Comparison of ENCODE assay signal across 1 cellular context in the genomic region with DNA sequence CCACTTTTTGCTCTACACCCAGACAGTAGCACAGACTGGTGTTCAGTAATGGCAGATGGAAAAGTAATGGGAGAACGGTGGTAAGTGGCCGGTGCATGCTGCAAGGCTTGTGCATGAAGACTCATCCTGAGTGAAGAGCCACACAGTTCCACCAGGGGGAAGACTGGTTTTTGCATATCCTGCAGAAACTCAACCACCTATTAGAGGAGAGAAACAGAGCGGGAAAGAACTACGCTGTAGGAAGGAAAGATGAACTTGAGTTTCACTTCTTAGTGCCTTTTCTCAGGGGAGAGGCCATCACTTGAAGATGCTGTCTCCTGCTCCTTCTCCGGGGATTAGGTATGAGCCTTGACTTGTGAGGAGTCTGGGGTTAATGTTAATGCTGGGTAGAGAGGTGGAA.
A peak's percentile ranks its signal among the peaks of the same experiment; 100 is the strongest.
TF ChIP-seq lines count a peak whose summit lies in the region.

No MANE protein-coding gene starts in this region.

TF ChIP-seq in HepG2, 621 proteins besides CTCF, POLR2A, EP300 and RAD21:
- TF ChIP-seq ZNF652 (CRISPR knock-in tag; IDR thresholded peaks at IDR 0.05; ENCODE audit: borderline replicate concordance, low read depth) (no peak), ZNF549 (CRISPR knock-in tag; IDR thresholded peaks at IDR 0.05) (no peak), SIN3A (IDR thresholded peaks at IDR 0.05; ENCODE audit: borderline replicate concordance, low read depth, low read length) (no peak), STAG1 (CRISPR knock-in tag; IDR thresholded peaks at IDR 0.05) (peak; percentile 79), SMC3 (IDR thresholded peaks at IDR 0.05; ENCODE audit: low read length) (peak; percentile 73), MAFF (IDR thresholded peaks at IDR 0.05; ENCODE audit: low read depth, low read length) (peak; percentile 81), ZNF878 (CRISPR knock-in tag; IDR thresholded peaks at IDR 0.05) (no peak), CCDC6 (CRISPR knock-in tag; IDR thresholded peaks at IDR 0.05) (no peak), TCF7L2 (IDR thresholded peaks at IDR 0.05; ENCODE audit: low read depth, low read length) (no peak), SMARCE1 (IDR thresholded peaks at IDR 0.05; ENCODE audit: borderline replicate concordance) (no peak), ATF7 (IDR thresholded peaks at IDR 0.05) (no peak), ATF7 (CRISPR knock-in tag; IDR thresholded peaks at IDR 0.05) (no peak), SAP130 (CRISPR knock-in tag; IDR thresholded peaks at IDR 0.05; ENCODE audit: low read depth) (peak; percentile 31; the same call in 1 of the 2 replicates), ZNF598 (CRISPR knock-in tag; IDR thresholded peaks at IDR 0.05; ENCODE audit: borderline replicate concordance) (no peak), ZNF34 (CRISPR knock-in tag; IDR thresholded peaks at IDR 0.05; ENCODE audit: borderline replicate concordance) (no peak), ZC3H4 (CRISPR knock-in tag; IDR thresholded peaks at IDR 0.05; ENCODE audit: borderline replicate concordance) (no peak), WIZ (CRISPR knock-in tag; IDR thresholded peaks at IDR 0.05) (no peak), MAFK (conservative IDR thresholded peaks at IDR 0.05 in 1 of 2, IDR thresholded peaks at IDR 0.05 in 1 of 2; ENCODE audit: low read length in 2 of 2) (peak; percentile 72 to 90)
- TF ChIP-seq, protein P1, sequence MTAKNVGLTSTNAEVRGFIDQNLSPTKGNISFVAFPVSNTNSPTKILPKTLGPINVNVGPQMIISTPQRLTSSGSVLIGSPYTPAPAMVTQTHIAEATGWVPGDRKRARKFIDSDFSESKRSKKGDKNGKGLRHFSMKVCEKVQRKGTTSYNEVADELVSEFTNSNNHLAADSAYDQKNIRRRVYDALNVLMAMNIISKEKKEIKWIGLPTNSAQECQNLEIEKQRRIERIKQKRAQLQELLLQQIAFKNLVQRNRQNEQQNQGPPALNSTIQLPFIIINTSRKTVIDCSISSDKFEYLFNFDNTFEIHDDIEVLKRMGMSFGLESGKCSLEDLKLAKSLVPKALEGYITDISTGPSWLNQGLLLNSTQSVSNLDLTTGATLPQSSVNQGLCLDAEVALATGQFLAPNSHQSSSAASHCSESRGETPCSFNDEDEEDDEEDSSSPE (CRISPR knock-in tag; IDR thresholded peaks at IDR 0.05): peak; percentile 44; the same call in 1 of the 2 replicates
- TF ChIP-seq, protein P2, sequence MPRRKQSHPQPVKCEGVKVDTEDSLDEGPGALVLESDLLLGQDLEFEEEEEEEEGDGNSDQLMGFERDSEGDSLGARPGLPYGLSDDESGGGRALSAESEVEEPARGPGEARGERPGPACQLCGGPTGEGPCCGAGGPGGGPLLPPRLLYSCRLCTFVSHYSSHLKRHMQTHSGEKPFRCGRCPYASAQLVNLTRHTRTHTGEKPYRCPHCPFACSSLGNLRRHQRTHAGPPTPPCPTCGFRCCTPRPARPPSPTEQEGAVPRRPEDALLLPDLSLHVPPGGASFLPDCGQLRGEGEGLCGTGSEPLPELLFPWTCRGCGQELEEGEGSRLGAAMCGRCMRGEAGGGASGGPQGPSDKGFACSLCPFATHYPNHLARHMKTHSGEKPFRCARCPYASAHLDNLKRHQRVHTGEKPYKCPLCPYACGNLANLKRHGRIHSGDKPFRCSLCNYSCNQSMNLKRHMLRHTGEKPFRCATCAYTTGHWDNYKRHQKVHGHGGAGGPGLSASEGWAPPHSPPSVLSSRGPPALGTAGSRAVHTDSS (CRISPR knock-in tag; conservative IDR thresholded peaks at IDR 0.05): no peak
- TF ChIP-seq, protein P3, sequence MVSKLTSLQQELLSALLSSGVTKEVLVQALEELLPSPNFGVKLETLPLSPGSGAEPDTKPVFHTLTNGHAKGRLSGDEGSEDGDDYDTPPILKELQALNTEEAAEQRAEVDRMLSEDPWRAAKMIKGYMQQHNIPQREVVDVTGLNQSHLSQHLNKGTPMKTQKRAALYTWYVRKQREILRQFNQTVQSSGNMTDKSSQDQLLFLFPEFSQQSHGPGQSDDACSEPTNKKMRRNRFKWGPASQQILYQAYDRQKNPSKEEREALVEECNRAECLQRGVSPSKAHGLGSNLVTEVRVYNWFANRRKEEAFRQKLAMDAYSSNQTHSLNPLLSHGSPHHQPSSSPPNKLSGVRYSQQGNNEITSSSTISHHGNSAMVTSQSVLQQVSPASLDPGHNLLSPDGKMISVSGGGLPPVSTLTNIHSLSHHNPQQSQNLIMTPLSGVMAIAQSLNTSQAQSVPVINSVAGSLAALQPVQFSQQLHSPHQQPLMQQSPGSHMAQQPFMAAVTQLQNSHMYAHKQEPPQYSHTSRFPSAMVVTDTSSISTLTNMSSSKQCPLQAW (CRISPR knock-in tag; IDR thresholded peaks at IDR 0.05): peak; percentile 36; the same call in 1 of the 2 replicates
- TF ChIP-seq, protein P4, sequence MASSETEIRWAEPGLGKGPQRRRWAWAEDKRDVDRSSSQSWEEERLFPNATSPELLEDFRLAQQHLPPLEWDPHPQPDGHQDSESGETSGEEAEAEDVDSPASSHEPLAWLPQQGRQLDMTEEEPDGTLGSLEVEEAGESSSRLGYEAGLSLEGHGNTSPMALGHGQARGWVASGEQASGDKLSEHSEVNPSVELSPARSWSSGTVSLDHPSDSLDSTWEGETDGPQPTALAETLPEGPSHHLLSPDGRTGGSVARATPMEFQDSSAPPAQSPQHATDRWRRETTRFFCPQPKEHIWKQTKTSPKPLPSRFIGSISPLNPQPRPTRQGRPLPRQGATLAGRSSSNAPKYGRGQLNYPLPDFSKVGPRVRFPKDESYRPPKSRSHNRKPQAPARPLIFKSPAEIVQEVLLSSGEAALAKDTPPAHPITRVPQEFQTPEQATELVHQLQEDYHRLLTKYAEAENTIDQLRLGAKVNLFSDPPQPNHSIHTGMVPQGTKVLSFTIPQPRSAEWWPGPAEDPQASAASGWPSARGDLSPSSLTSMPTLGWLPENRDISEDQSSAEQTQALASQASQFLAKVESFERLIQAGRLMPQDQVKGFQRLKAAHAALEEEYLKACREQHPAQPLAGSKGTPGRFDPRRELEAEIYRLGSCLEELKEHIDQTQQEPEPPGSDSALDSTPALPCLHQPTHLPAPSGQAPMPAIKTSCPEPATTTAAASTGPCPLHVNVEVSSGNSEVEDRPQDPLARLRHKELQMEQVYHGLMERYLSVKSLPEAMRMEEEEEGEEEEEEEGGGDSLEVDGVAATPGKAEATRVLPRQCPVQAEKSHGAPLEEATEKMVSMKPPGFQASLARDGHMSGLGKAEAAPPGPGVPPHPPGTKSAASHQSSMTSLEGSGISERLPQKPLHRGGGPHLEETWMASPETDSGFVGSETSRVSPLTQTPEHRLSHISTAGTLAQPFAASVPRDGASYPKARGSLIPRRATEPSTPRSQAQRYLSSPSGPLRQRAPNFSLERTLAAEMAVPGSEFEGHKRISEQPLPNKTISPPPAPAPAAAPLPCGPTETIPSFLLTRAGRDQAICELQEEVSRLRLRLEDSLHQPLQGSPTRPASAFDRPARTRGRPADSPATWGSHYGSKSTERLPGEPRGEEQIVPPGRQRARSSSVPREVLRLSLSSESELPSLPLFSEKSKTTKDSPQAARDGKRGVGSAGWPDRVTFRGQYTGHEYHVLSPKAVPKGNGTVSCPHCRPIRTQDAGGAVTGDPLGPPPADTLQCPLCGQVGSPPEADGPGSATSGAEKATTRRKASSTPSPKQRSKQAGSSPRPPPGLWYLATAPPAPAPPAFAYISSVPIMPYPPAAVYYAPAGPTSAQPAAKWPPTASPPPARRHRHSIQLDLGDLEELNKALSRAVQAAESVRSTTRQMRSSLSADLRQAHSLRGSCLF (CRISPR knock-in tag; IDR thresholded peaks at IDR 0.05; ENCODE audit: borderline replicate concordance): no peak
- TF ChIP-seq, protein P5, sequence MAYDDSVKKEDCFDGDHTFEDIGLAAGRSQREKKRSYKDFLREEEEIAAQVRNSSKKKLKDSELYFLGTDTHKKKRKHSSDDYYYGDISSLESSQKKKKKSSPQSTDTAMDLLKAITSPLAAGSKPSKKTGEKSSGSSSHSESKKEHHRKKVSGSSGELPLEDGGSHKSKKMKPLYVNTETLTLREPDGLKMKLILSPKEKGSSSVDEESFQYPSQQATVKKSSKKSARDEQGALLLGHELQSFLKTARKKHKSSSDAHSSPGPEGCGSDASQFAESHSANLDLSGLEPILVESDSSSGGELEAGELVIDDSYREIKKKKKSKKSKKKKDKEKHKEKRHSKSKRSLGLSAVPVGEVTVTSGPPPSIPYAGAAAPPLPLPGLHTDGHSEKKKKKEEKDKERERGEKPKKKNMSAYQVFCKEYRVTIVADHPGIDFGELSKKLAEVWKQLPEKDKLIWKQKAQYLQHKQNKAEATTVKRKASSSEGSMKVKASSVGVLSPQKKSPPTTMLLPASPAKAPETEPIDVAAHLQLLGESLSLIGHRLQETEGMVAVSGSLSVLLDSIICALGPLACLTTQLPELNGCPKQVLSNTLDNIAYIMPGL (CRISPR knock-in tag; IDR thresholded peaks at IDR 0.05; ENCODE audit: borderline replicate concordance in 1 of 2, low read depth in 1 of 2): 0 out of 4 replicates have a peak, but pooled peaks of 1 of the 2 experiments have one; percentile 24
- TF ChIP-seq, protein P6, sequence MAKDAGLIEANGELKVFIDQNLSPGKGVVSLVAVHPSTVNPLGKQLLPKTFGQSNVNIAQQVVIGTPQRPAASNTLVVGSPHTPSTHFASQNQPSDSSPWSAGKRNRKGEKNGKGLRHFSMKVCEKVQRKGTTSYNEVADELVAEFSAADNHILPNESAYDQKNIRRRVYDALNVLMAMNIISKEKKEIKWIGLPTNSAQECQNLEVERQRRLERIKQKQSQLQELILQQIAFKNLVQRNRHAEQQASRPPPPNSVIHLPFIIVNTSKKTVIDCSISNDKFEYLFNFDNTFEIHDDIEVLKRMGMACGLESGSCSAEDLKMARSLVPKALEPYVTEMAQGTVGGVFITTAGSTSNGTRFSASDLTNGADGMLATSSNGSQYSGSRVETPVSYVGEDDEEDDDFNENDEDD (CRISPR knock-in tag; IDR thresholded peaks at IDR 0.05; ENCODE audit: borderline replicate concordance): peak; percentile 32; the same call in 1 of the 2 replicates
- TF ChIP-seq, protein P7, sequence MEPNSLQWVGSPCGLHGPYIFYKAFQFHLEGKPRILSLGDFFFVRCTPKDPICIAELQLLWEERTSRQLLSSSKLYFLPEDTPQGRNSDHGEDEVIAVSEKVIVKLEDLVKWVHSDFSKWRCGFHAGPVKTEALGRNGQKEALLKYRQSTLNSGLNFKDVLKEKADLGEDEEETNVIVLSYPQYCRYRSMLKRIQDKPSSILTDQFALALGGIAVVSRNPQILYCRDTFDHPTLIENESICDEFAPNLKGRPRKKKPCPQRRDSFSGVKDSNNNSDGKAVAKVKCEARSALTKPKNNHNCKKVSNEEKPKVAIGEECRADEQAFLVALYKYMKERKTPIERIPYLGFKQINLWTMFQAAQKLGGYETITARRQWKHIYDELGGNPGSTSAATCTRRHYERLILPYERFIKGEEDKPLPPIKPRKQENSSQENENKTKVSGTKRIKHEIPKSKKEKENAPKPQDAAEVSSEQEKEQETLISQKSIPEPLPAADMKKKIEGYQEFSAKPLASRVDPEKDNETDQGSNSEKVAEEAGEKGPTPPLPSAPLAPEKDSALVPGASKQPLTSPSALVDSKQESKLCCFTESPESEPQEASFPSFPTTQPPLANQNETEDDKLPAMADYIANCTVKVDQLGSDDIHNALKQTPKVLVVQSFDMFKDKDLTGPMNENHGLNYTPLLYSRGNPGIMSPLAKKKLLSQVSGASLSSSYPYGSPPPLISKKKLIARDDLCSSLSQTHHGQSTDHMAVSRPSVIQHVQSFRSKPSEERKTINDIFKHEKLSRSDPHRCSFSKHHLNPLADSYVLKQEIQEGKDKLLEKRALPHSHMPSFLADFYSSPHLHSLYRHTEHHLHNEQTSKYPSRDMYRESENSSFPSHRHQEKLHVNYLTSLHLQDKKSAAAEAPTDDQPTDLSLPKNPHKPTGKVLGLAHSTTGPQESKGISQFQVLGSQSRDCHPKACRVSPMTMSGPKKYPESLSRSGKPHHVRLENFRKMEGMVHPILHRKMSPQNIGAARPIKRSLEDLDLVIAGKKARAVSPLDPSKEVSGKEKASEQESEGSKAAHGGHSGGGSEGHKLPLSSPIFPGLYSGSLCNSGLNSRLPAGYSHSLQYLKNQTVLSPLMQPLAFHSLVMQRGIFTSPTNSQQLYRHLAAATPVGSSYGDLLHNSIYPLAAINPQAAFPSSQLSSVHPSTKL (CRISPR knock-in tag; IDR thresholded peaks at IDR 0.05): no peak
- TF ChIP-seq, protein P8, sequence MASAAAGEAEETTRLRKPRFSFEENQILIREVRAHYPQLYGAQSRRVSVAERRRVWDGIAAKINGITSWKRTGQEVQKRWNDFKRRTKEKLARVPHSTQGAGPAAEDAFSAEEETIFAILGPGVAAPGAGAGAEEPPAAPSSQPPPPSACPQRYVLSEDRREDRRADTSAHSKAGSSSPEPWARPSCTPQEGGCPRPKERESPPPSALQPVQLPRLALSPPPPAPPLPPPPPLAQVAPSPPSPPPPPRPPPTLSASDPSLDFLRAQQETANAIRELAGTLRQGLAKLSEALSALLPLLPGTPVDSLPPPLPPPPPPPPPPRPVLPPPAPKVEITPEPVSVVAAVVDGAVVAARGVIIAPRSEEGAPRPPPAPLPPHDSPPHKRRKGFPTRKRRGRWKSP (CRISPR knock-in tag; IDR thresholded peaks at IDR 0.05): no peak
